1 cellular context compared by ENCODE assay signal in the genomic region with DNA sequence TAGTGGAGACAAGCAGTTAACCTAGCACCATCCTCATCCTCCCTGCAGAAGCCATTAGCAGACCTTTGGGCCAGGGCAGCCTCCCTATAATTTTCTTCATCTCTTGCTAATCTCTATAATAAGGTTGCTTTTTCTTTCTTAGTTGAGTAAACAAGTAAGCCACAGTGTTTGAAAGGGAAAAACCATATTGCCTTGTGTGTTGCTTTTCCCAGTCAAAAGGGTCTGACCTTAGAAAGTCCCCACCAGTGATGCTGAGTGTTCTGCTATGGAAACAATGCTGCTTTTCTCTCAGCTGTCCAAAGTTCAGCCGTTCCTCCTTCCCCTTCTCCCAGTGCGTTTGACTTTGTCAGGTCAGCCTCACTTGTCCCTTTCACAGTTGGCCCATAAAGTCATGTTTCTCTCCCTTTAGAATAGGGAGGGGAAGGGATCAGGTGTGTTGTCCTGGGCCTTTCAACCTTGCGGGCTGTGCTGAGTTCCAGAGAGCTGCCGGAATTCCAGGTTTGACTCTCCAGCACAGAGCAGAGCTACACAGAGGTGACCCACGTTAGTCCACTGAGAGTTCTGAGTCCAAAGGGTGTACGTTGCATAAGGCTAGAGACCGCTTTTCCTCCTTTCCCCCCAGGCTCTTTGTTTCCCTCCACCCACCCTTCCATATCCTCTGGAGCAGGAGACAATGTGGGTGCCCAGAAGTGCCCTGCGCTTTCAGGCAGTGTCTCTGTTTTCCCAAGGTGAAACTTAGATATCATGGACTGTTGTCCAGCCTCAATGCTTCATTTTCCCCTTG.
TF ChIP-seq lines count a peak whose summit lies in the region.

No MANE protein-coding gene starts in this region.

TF ChIP-seq in HepG2, 621 proteins besides CTCF, POLR2A, EP300 and RAD21 (continued from another document and continues in another):
- no peak for TF ChIP-seq PREB (CRISPR knock-in tag; IDR thresholded peaks at IDR 0.05)
- TF ChIP-seq, protein P1, sequence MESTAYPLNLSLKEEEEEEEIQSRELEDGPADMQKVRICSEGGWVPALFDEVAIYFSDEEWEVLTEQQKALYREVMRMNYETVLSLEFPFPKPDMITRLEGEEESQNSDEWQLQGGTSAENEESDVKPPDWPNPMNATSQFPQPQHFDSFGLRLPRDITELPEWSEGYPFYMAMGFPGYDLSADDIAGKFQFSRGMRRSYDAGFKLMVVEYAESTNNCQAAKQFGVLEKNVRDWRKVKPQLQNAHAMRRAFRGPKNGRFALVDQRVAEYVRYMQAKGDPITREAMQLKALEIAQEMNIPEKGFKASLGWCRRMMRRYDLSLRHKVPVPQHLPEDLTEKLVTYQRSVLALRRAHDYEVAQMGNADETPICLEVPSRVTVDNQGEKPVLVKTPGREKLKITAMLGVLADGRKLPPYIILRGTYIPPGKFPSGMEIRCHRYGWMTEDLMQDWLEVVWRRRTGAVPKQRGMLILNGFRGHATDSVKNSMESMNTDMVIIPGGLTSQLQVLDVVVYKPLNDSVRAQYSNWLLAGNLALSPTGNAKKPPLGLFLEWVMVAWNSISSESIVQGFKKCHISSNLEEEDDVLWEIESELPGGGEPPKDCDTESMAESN (CRISPR knock-in tag; conservative IDR thresholded peaks at IDR 0.05): peak; percentile 49; the same call in 1 of the 2 replicates
- TF ChIP-seq ZFP36L2 (CRISPR knock-in tag; IDR thresholded peaks at IDR 0.05): no peak
- peak; percentile 32; the same call in 1 of the 2 replicates for TF ChIP-seq GABPB1 (CRISPR knock-in tag; IDR thresholded peaks at IDR 0.05)
- TF ChIP-seq ZBTB40 (IDR thresholded peaks at IDR 0.05): no peak
- TF ChIP-seq ZBTB40 (CRISPR knock-in tag; IDR thresholded peaks at IDR 0.05): peak; percentile 66
- TF ChIP-seq ZNF597 (CRISPR knock-in tag; IDR thresholded peaks at IDR 0.05): no peak
- 0 out of 2 replicates have a peak, but pooled peaks have one; percentile 12 for TF ChIP-seq TGIF2 (CRISPR knock-in tag; IDR thresholded peaks at IDR 0.05)
- TF ChIP-seq PPARG (CRISPR knock-in tag; conservative IDR thresholded peaks at IDR 0.05): peak; percentile 18
- no peak for TF ChIP-seq ZNF180 (CRISPR knock-in tag; IDR thresholded peaks at IDR 0.05; ENCODE audit: borderline replicate concordance, low read depth)
- TF ChIP-seq BORCS8-MEF2B (CRISPR knock-in tag; IDR thresholded peaks at IDR 0.05): peak; percentile 87
- 0 out of 2 replicates have a peak, but pooled peaks have one; percentile 30 for TF ChIP-seq TFE3 (CRISPR knock-in tag; IDR thresholded peaks at IDR 0.05)
- TF ChIP-seq ZNF552 (CRISPR knock-in tag; IDR thresholded peaks at IDR 0.05; ENCODE audit: borderline replicate concordance): 0 out of 2 replicates have a peak, but pooled peaks have one; percentile 37
- no peak for TF ChIP-seq ZNF275 (CRISPR knock-in tag; IDR thresholded peaks at IDR 0.05; ENCODE audit: borderline replicate concordance)
- no peak for TF ChIP-seq PHF20 (CRISPR knock-in tag; IDR thresholded peaks at IDR 0.05)
- peak; percentile 65 for TF ChIP-seq TFDP2 (CRISPR knock-in tag; IDR thresholded peaks at IDR 0.05)
- TF ChIP-seq DRAP1 (CRISPR knock-in tag; IDR thresholded peaks at IDR 0.05): 0 out of 2 replicates have a peak, but pooled peaks have one; percentile 50
- peak; percentile 33; the same call in 1 of the 2 replicates for TF ChIP-seq TAF1 (CRISPR knock-in tag; IDR thresholded peaks at IDR 0.05)
- peak; percentile 95 for TF ChIP-seq ZNF629 (CRISPR knock-in tag; conservative IDR thresholded peaks at IDR 0.05)
- TF ChIP-seq KDM6A (CRISPR knock-in tag; IDR thresholded peaks at IDR 0.05; ENCODE audit: low read depth): peak; percentile 94
- no peak for TF ChIP-seq LCORL (IDR thresholded peaks at IDR 0.05)
- TF ChIP-seq LCORL (CRISPR knock-in tag; IDR thresholded peaks at IDR 0.05): peak; percentile 82
- TF ChIP-seq, protein P2, sequence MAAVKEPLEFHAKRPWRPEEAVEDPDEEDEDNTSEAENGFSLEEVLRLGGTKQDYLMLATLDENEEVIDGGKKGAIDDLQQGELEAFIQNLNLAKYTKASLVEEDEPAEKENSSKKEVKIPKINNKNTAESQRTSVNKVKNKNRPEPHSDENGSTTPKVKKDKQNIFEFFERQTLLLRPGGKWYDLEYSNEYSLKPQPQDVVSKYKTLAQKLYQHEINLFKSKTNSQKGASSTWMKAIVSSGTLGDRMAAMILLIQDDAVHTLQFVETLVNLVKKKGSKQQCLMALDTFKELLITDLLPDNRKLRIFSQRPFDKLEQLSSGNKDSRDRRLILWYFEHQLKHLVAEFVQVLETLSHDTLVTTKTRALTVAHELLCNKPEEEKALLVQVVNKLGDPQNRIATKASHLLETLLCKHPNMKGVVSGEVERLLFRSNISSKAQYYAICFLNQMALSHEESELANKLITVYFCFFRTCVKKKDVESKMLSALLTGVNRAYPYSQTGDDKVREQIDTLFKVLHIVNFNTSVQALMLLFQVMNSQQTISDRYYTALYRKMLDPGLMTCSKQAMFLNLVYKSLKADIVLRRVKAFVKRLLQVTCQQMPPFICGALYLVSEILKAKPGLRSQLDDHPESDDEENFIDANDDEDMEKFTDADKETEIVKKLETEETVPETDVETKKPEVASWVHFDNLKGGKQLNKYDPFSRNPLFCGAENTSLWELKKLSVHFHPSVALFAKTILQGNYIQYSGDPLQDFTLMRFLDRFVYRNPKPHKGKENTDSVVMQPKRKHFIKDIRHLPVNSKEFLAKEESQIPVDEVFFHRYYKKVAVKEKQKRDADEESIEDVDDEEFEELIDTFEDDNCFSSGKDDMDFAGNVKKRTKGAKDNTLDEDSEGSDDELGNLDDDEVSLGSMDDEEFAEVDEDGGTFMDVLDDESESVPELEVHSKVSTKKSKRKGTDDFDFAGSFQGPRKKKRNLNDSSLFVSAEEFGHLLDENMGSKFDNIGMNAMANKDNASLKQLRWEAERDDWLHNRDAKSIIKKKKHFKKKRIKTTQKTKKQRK (IDR thresholded peaks at IDR 0.05; ENCODE audit: low read length): no peak
- peak; percentile 72; the same call in 1 of the 2 replicates for TF ChIP-seq ISL2 (CRISPR knock-in tag; IDR thresholded peaks at IDR 0.05)
- TF ChIP-seq ATF7 (IDR thresholded peaks at IDR 0.05): no peak
- 0 out of 2 replicates have a peak, but pooled peaks have one; percentile 57 for TF ChIP-seq ATF7 (CRISPR knock-in tag; IDR thresholded peaks at IDR 0.05)
- TF ChIP-seq ZNF329 (CRISPR knock-in tag; IDR thresholded peaks at IDR 0.05; ENCODE audit: low read depth): no peak
- no peak for TF ChIP-seq ZNF383 (CRISPR knock-in tag; IDR thresholded peaks at IDR 0.05; ENCODE audit: borderline replicate concordance)
- no peak for TF ChIP-seq ZNF10 (CRISPR knock-in tag; IDR thresholded peaks at IDR 0.05; ENCODE audit: borderline replicate concordance, low read depth)
- 0 out of 2 replicates have a peak, but pooled peaks have one; percentile 69 for TF ChIP-seq ZNF598 (CRISPR knock-in tag; IDR thresholded peaks at IDR 0.05; ENCODE audit: borderline replicate concordance)
